Comparison of ENCODE assay signal across 9 cellular contexts in the genomic region with DNA sequence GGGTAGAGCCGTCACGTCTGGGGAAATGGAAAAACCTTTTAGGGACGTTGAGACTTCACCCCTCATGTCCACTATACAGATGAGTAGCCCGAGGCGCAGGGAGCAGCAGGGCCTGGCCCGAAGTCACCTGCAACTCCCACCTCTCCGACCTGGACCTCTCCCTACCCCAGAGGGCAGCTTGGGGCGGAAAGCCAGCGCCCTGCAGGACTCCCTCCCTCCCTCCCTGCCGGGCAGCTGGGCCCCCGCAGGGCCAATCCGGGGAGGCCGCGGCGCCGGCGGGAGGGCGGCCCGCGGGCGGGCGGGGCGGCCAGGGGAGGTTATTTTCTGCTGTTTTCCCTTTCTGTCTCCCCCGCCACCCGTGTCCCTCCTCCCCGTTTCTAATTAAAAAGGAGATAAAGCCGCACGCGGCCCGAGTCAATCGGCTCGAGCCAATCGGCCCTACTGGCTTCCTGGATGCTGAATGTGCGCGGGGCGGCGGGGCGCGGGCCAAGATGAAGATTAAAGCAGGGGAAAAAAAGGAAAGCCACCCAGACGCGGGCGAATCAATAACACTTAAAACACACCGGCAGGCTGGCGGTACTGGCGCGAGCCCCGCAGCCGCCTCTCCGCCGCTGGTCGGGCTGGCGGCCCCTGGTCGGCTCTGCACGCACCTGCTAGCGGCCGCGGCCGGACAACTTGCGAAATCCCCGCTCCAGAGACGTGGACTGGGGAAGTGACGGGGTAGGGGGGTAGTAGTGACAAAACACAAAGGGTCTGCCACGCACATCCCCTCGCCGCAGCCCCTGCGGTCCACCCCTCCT. TPM values are rescaled to one million over a fixed set of nuclear protein-coding genes. Genes with fewer than 3 reads are reported as not detected.
DNase-seq lines count a peak whose midpoint lies in the region; ATAC-seq and TF ChIP-seq lines count a peak whose summit lies in the region.
"Had no signal": no experiment of that assay in that cellular context is flagged by ENCODE, and none has a peak within 500 bp of the region (broad histone marks: within the 10 kb centered on the region; RNA-seq: fewer than 3 reads in every experiment).

No MANE protein-coding gene starts in this region.

- intact Hi-C loops in activated B cell treated with CpG ODN at 0.5 μM for 24 hours (cut with micrococcal nuclease), result no loop called here
- intact Hi-C loops in thyroid gland (cut with DNase I), result no loop called here

- no peak overlapping the region for H3K27ac Mint-ChIP-seq in activated B cell treated with CpG ODN at 0.5 μM for 24 hours

- CTCF ChIA-PET in activated B cell treated with CpG ODN at 0.5 μM for 24 hours (lab: Charles Lee), result no interaction called here

- TF ChIP-seq CTCF in activated B cell treated with CpG ODN at 0.5 μM for 24 hours (IDR thresholded peaks at IDR 0.05) (no peak), foreskin keratinocyte (conservative IDR thresholded peaks at IDR 0.05) (no peak), thyroid gland (IDR thresholded peaks at IDR 0.05) (no peak), GM13976 (IDR thresholded peaks at IDR 0.05; ENCODE audit: borderline replicate concordance, control extremely low read depth, extremely low read depth, insufficient read depth, missing control alignments) (no peak)

- H3K27me3 Mint-ChIP-seq in activated B cell treated with CpG ODN at 0.5 μM for 24 hours, result peaks cover 49% of the 10 kb centered on the region

- H3K4me1 ChIP-seq in HAP-1 (no peaks in the 10 kb centered on the region; the same call in 1 of the 2 replicates), foreskin keratinocyte (no peaks in the 10 kb centered on the region), rectal smooth muscle tissue (ENCODE audit: control insufficient read depth, insufficient read depth, low read length) (no peaks in the 10 kb centered on the region), thyroid gland (peaks cover 15 to 30% of the 10 kb centered on the region in 2 donors)

- POLR2A ChIA-PET in activated B cell treated with CpG ODN at 0.5 μM for 24 hours (lab: Charles Lee), result no interaction called here

- 3 to 5% methylated on average over 49 to 54 of the region's 66 CpGs for WGBS in thyroid gland, 2 donors

- peak in 1 of 2 experiments; percentile 19 for DNase-seq in HAP-1 (ENCODE audit: low spot score in 2 of 2)
- no peak for DNase-seq in activated B cell treated with CpG ODN at 0.5 μM for 24 hours
- no peak for DNase-seq in foreskin keratinocyte
- no peak for DNase-seq in thyroid gland
- no peak for DNase-seq in GM13976 (ENCODE audit: low spot score)
- no peak for DNase-seq in SW 1271 (lab: John Stamatoyannopoulos, UW)
- DNase-seq: foreskin fibroblast had no signal

- H3K27ac ChIP-seq in foreskin keratinocyte (peak overlapping the region; percentile 58), rectal smooth muscle tissue (ENCODE audit: low read depth, low read length) (no peak overlapping the region), thyroid gland (no peak overlapping the region)

- H3K9me3 ChIP-seq in HAP-1 (no peaks in the 10 kb centered on the region), thyroid gland (no peaks in the 10 kb centered on the region)

- H3K4me3 ChIP-seq in HAP-1, result peak overlapping the region; percentile 5; the same call in 1 of the 2 replicates
- peak overlapping the region; percentile 24 for H3K4me3 ChIP-seq in rectal smooth muscle tissue (ENCODE audit: low read length)
- no peak overlapping the region for H3K4me3 ChIP-seq in thyroid gland (replicated peaks in 1 of 3)

- no peaks in the 10 kb centered on the region for H3K36me3 Mint-ChIP-seq in activated B cell treated with CpG ODN at 0.5 μM for 24 hours (ENCODE audit: low read depth)

- ATAC-seq in activated B cell treated with CpG ODN at 0.5 μM for 24 hours (ENCODE audit: low read depth) (no peak), foreskin keratinocyte (no peak), GM18867 (IDR thresholded peaks at IDR 0.05; ENCODE audit: unreplicated experiment) (no peak)

- H3K4me1 Mint-ChIP-seq in activated B cell treated with CpG ODN at 0.5 μM for 24 hours, result peaks cover 15% of the 10 kb centered on the region

- H3K36me3 ChIP-seq in HAP-1 (replicated peaks) (no peaks in the 10 kb centered on the region), rectal smooth muscle tissue (ENCODE audit: control insufficient read depth, insufficient read depth, low read length) (no peaks in the 10 kb centered on the region), thyroid gland (no peaks in the 10 kb centered on the region)

- no peak for TF ChIP-seq POLR2A in thyroid gland (IDR thresholded peaks at IDR 0.05)

- H3K9me3 Mint-ChIP-seq in activated B cell treated with CpG ODN at 0.5 μM for 24 hours, result no peaks in the 10 kb centered on the region

- H3K9ac ChIP-seq in rectal smooth muscle tissue (ENCODE audit: low read length), result no peak overlapping the region

- H3K27me3 ChIP-seq in HAP-1 (ENCODE audit: low read depth) (peaks cover 74% of the 10 kb centered on the region), foreskin keratinocyte (no peaks in the 10 kb centered on the region), rectal smooth muscle tissue (ENCODE audit: control insufficient read depth, insufficient read depth, low read length) (peaks cover 33% of the 10 kb centered on the region), thyroid gland (peaks cover 14% of the 10 kb centered on the region)

- peak overlapping the region; percentile 64 for H3K4me3 Mint-ChIP-seq in activated B cell treated with CpG ODN at 0.5 μM for 24 hours

- in situ Hi-C loops in HAP-1 (cut with MboI; ENCODE audit: low sequenced_read_pairs), result no loop called here
- in situ Hi-C loops in GM13976 (cut with MboI; ENCODE audit: low sequenced_read_pairs, unreplicated experiment), result no loop called here

RNA-seq across cellular contexts. Expression of a gene that starts 1.8 kb away (rescaled TPM):
- not detected in 2 replicates for total RNA-seq in activated B cell treated with CpG ODN at 0.5 μM for 24 hours
- total RNA-seq in foreskin keratinocyte, result 48.2 and 65.5 TPM in 2 replicates
- polyA plus RNA-seq in foreskin keratinocyte, result 42.2 and 54.1 TPM in 2 replicates
- not detected for total RNA-seq in thyroid gland

Comparison
In these comparisons a context has a peak if more than half of its experiments do, and no peak if none do; other contexts are left out.
1. H3K4me3 ChIP-seq: peak in HAP-1 (single experiment) and rectal smooth muscle tissue (single experiment); none in thyroid gland (0 of 3).
2. RNA of a gene that starts 1.8 kb away (total RNA-seq): 48.2 to 65.5 TPM in foreskin keratinocyte; not detected in activated B cell treated with CpG ODN at 0.5 μM for 24 hours and not detected in thyroid gland; every median in the first group is over 10 times any median in the second.